15 cellular contexts compared by ENCODE assay signal in the genomic region with DNA sequence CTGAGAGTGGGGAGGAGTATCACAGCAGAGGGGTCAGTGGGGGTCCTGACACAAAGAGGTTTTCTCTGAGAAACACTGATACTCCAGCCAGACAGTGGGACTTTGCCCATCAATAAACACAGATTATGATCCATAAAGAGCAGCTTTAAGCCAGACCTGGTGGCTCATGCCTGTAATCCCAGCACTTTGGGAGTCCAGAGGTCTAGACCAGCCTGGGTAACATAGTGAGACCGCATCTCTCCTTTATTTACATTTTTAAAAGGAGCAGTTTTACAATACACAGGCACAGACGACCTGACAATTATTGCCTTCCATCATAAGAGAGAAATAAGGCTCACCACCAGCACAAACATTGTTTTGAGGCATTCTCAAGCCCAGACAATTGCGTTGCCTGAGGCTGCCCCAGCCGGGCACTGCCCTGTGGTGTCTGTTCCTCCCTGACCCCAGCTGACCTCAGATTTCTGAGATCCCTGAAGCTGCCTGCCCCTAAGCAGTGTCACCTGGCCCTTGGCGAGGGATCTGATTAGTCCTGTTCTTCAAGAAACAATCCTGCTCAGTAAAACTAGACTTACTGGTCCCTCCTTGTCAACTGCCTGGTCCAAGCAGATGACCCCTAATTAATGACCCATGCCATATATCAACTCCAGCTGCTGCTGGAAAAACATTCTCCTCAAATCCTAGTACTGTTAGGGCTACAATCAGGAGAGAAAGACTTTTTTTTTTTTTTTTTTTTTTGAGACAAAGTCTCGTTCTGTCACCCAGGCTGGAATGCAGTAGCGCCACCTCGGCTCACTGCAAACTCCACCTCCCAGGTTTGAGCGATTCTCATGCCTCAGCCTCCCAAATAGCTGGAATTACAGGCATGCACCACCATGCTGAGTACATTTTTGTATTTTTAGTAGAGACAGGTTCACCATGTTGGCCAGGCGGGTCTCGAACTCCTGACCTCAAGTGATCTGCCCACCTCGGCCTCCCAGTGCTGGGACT.
"Had no signal": no experiment of that assay in that cellular context is flagged by ENCODE, and none has a peak within 500 bp of the region (broad histone marks: within the 10 kb centered on the region; RNA-seq: fewer than 3 reads in every experiment).

No MANE protein-coding gene starts in this region.

- H3K36me3 ChIP-seq: neutrophil, uterus had no signal

- H3K27ac ChIP-seq: neutrophil, uterus had no signal

- H3K27ac Mint-ChIP-seq: activated CD4-positive, alpha-beta T cell treated with anti-CD3 and anti-CD28 coated beads, Interleukin-2, amount 10 ng/mL, durations not matched to agents 7 days and 5 days; activated T-helper 1 cell treated with anti-CD3 and anti-CD28 coated beads, Interleukin-12 subunit alpha, Interleukin-12 subunit beta, Interleukin-2, Interleukin-4 antibody, amounts not matched to agents 30 ng/mL and 10 ng/mL and 1 ng/mL, durations not matched to agents 14 hours and 24 hours and 36 hours; immature natural killer cell; naive B cell; stimulated activated memory B cell treated with anti-CD40 and anti-IgM and Interleukin-4, amounts not matched to agents 10 μg/mL and 1 μg/mL and 100 μg/mL, for 72 hours; T-helper 2 cell treated with Interferon-gamma antibody and Interleukin-4, amounts not matched to agents 5 μg/mL and 100 μg/mL, for 36 hours had no signal

- ATAC-seq: stimulated activated memory B cell treated with anti-CD40 and anti-IgM and Interleukin-4, amounts not matched to agents 10 μg/mL and 1 μg/mL and 100 μg/mL, for 72 hours had no signal

- H3K4me1 Mint-ChIP-seq: activated CD4-positive, alpha-beta T cell treated with anti-CD3 and anti-CD28 coated beads, Interleukin-2, amount 10 ng/mL, durations not matched to agents 7 days and 5 days; immature natural killer cell; stimulated activated memory B cell treated with anti-CD40 and anti-IgM and Interleukin-4, amounts not matched to agents 10 μg/mL and 1 μg/mL and 100 μg/mL, for 72 hours had no signal

- H3K9me3 ChIP-seq: neutrophil, uterus had no signal

- H3K27me3 Mint-ChIP-seq: stimulated activated memory B cell treated with anti-CD40 and anti-IgM and Interleukin-4, amounts not matched to agents 10 μg/mL and 1 μg/mL and 100 μg/mL, for 72 hours had no signal

- H3K4me1 ChIP-seq: uterus had no signal

- H3K9me3 Mint-ChIP-seq: activated CD4-positive, alpha-beta T cell treated with anti-CD3 and anti-CD28 coated beads, Interleukin-2, amount 10 ng/mL, durations not matched to agents 7 days and 5 days; immature natural killer cell; naive B cell; stimulated activated memory B cell treated with anti-CD40 and anti-IgM and Interleukin-4, amounts not matched to agents 10 μg/mL and 1 μg/mL and 100 μg/mL, for 72 hours; T-helper 2 cell treated with Interferon-gamma antibody and Interleukin-4, amounts not matched to agents 5 μg/mL and 100 μg/mL, for 36 hours had no signal

- DNase-seq: activated CD4-positive, alpha-beta T cell treated with anti-CD3 and anti-CD28 coated beads, Interleukin-2, amount 10 ng/mL, durations not matched to agents 7 days and 5 days; activated naive CD4-positive, alpha-beta T cell; aorta; cerebellar nuclear complex; effector memory CD4-positive, alpha-beta T cell; head of caudate nucleus; immature natural killer cell; naive B cell; retina; uterus had no signal

- H3K27me3 ChIP-seq: neutrophil, uterus had no signal

- H3K36me3 Mint-ChIP-seq: naive B cell; stimulated activated memory B cell treated with anti-CD40 and anti-IgM and Interleukin-4, amounts not matched to agents 10 μg/mL and 1 μg/mL and 100 μg/mL, for 72 hours had no signal

- H3K4me3 Mint-ChIP-seq: activated CD4-positive, alpha-beta T cell treated with anti-CD3 and anti-CD28 coated beads, Interleukin-2, amount 10 ng/mL, durations not matched to agents 7 days and 5 days; activated T-helper 1 cell treated with anti-CD3 and anti-CD28 coated beads, Interleukin-12 subunit alpha, Interleukin-12 subunit beta, Interleukin-2, Interleukin-4 antibody, amounts not matched to agents 30 ng/mL and 10 ng/mL and 1 ng/mL, durations not matched to agents 14 hours and 24 hours and 36 hours; immature natural killer cell; naive B cell; stimulated activated memory B cell treated with anti-CD40 and anti-IgM and Interleukin-4, amounts not matched to agents 10 μg/mL and 1 μg/mL and 100 μg/mL, for 72 hours; T-helper 2 cell treated with Interferon-gamma antibody and Interleukin-4, amounts not matched to agents 5 μg/mL and 100 μg/mL, for 36 hours had no signal

- H3K4me3 ChIP-seq: lung, uterus had no signal
